Comparison of ENCODE assay signal across 17 cellular contexts in the genomic region with DNA sequence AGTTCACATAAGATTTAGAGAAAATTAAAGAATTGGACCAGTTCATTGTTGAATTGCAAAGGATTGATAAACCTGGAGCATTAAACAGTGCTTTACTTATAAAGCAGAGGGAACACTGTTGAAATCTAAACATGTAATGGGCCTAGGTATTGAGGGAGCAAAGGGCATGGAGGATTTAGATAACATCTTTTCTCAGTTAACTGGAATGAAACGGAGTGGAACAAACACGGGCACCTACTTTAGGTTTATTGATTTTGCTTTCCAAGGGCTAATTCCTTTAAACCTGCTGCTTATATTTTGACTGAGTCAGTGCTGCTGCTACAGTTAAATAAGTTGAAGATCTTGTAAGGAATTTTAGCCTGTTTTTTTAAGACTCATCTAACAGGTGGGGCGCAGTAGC. TPM values are rescaled to one million over a fixed set of nuclear protein-coding genes. Genes with fewer than 3 reads are reported as not detected.
A peak's percentile ranks its signal among the peaks of the same experiment; 100 is the strongest.
DNase-seq lines count a peak whose midpoint lies in the region; ATAC-seq and TF ChIP-seq lines count a peak whose summit lies in the region.
"Had no signal": no experiment of that assay in that cellular context is flagged by ENCODE, and none has a peak within 500 bp of the region (broad histone marks: within the 10 kb centered on the region; RNA-seq: fewer than 3 reads in every experiment).

No MANE protein-coding gene starts in this region.

- in situ Hi-C loops in mammary epithelial cell (cut with MboI; ENCODE audit: low sequenced_read_pairs in 2 of 2) = no loop called here

- CTCF ChIA-PET in mammary epithelial cell (lab: Charles Lee; ENCODE audit: low non-redundant PET) = no interaction called here
- CTCF ChIA-PET in MCF 10A (lab: Yijun Ruan, JAX) = interaction anchor here (0.6 to 1.2 kb wide), 4 partner anchors 12 to 1388 kb away, joined by 3 read pairs; no protein-coding TSS in a partner anchor
- CTCF ChIA-PET in PC-9 (lab: Charles Lee) = interaction anchor here (0.6 kb wide), 1 partner anchor 54 kb away, joined by 3 read pairs; no protein-coding TSS in a partner anchor

- no peak for DNase-seq in mammary epithelial cell
- no peak for DNase-seq in MCF 10A (ENCODE audit: unreplicated experiment)
- DNase-seq in PC-9 = no peak
- no peak for DNase-seq in left lobe of liver (ENCODE audit: low spot score)
- DNase-seq in GM10266 (ENCODE audit: extremely low spot score) = no peak
- DNase-seq in activated gamma-delta T cell (lab: John Stamatoyannopoulos, UW) = no peak
- DNase-seq in NCI-H2029 (lab: John Stamatoyannopoulos, UW) = no peak
- DNase-seq: activated B cell treated with CpG ODN at 0.5 μM for 24 hours; activated CD8-positive, alpha-beta memory T cell treated with anti-CD3 and anti-CD28 coated beads, Interleukin-2, amount 50 U/mL, for 48 hours; effector memory CD4-positive, alpha-beta T cell; NCI-H1694; nucleus accumbens; SHP77; sigmoid colon; stimulated activated CD4-positive, alpha-beta T cell treated with anti-CD3 and anti-CD28 coated beads, Interleukin-1b, Interleukin-23, amount 100 ng/mL, for 48 hours had no signal

- H3K27ac Mint-ChIP-seq in MCF 10A (ENCODE audit: low read depth, unreplicated experiment) = no peak overlapping the region
- H3K27ac Mint-ChIP-seq: activated B cell treated with CpG ODN at 0.5 μM for 24 hours; T-helper 1 cell treated with Interleukin-12 subunit alpha and Interleukin-12 subunit beta and Interleukin-4 antibody, amounts not matched to agents 30 μg/mL and 1 μg/mL, for 36 hours had no signal

- no peaks in the 10 kb centered on the region for H3K27me3 ChIP-seq in mammary epithelial cell (ENCODE audit: insufficient read depth, low read length)
- no peaks in the 10 kb centered on the region for H3K27me3 ChIP-seq in PC-9 (ENCODE audit: insufficient read depth, low read depth)
- H3K27me3 ChIP-seq in subcutaneous abdominal adipose tissue (ENCODE audit: control insufficient read depth in 5 of 5, insufficient read depth in 4 of 5, low read length in 5 of 5) = no peaks in the 10 kb centered on the region
- H3K27me3 ChIP-seq: sigmoid colon had no signal

- intact Hi-C loops in mammary epithelial cell (cut with micrococcal nuclease) = no loop called here
- intact Hi-C loops in MCF 10A (cut with micrococcal nuclease) = no loop called here
- intact Hi-C loops in PC-9 (cut with micrococcal nuclease; ENCODE audit: unreplicated experiment) = no loop called here

- POLR2A ChIA-PET in MCF 10A (lab: Yijun Ruan, JAX) = no interaction called here
- POLR2A ChIA-PET in PC-9 (lab: Charles Lee; ENCODE audit: unreplicated experiment) = interaction anchor here (0.7 kb wide), 1 partner anchor 26 kb away, joined by 10 read pairs; no protein-coding TSS in a partner anchor

- H3K9me3 Mint-ChIP-seq in MCF 10A (ENCODE audit: unreplicated experiment) = no peaks in the 10 kb centered on the region
- H3K9me3 Mint-ChIP-seq: activated B cell treated with CpG ODN at 0.5 μM for 24 hours; T-helper 1 cell treated with Interleukin-12 subunit alpha and Interleukin-12 subunit beta and Interleukin-4 antibody, amounts not matched to agents 30 μg/mL and 1 μg/mL, for 36 hours had no signal

- ATAC-seq in left lobe of liver = peak; percentile 77

- no peak overlapping the region for H3K4me3 Mint-ChIP-seq in MCF 10A (ENCODE audit: unreplicated experiment)
- H3K4me3 Mint-ChIP-seq: activated B cell treated with CpG ODN at 0.5 μM for 24 hours; T-helper 1 cell treated with Interleukin-12 subunit alpha and Interleukin-12 subunit beta and Interleukin-4 antibody, amounts not matched to agents 30 μg/mL and 1 μg/mL, for 36 hours had no signal

- H3K4me3 ChIP-seq in mammary epithelial cell (replicated peaks in 1 of 3; ENCODE audit: insufficient read depth in 1 of 3, low read depth in 2 of 3, low read length in 3 of 3) = no peak overlapping the region
- no peak overlapping the region for H3K4me3 ChIP-seq in PC-9
- no peak overlapping the region for H3K4me3 ChIP-seq in subcutaneous abdominal adipose tissue (ENCODE audit: low read depth in 1 of 5, low read length in 5 of 5)
- H3K4me3 ChIP-seq: sigmoid colon had no signal

- 75% methylated on average over 3 of the region's 3 CpGs for WGBS in mammary epithelial cell (ENCODE audit: low coverage, missing lambda C conversion rate)

- H3K9me3 ChIP-seq in mammary epithelial cell (replicated peaks; ENCODE audit: insufficient read depth, low read length) (no peaks in the 10 kb centered on the region), PC-9 (ENCODE audit: insufficient read depth, low read depth) (no peaks in the 10 kb centered on the region), subcutaneous abdominal adipose tissue (ENCODE audit: control insufficient read depth in 5 of 5, low read length in 5 of 5) (no peaks in the 10 kb centered on the region)
- H3K9me3 ChIP-seq: sigmoid colon had no signal

- BruUV-seq in mammary epithelial cell (replicated peaks; lab: Mats Ljungman, UMichigan) = no TSS peak
- no TSS peak for BruUV-seq in MCF 10A (replicated peaks; lab: Mats Ljungman, UMichigan)
- BruUV-seq in PC-9 (replicated peaks; lab: Mats Ljungman, UMichigan) = no TSS peak

- H3K9ac ChIP-seq in mammary epithelial cell (ENCODE audit: insufficient read depth, low read length) (no peak overlapping the region), subcutaneous abdominal adipose tissue (ENCODE audit: low read length in 5 of 5) (peak overlapping the region in 3 of 5 donors; percentile 3 to 46 (median 30))

- peaks cover 78% of the 10 kb centered on the region for H3K36me3 Mint-ChIP-seq in MCF 10A (ENCODE audit: insufficient read depth, unreplicated experiment)

- H3K4me1 Mint-ChIP-seq in MCF 10A (ENCODE audit: insufficient read depth, unreplicated experiment) = peaks cover 27% of the 10 kb centered on the region

- H3K36me3 ChIP-seq in mammary epithelial cell (ENCODE audit: insufficient read depth, low read length) (peaks cover 23% of the 10 kb centered on the region), PC-9 (ENCODE audit: low read depth) (peaks cover 68% of the 10 kb centered on the region), subcutaneous abdominal adipose tissue (ENCODE audit: control insufficient read depth in 5 of 5, insufficient read depth in 5 of 5, low read length in 5 of 5) (peaks cover 0 to 15% (median 6%) of the 10 kb centered on the region in 5 donors)

- H3K9me2 ChIP-seq in PC-9 (ENCODE audit: insufficient read depth) = no peaks in the 10 kb centered on the region

- peaks cover 70% of the 10 kb centered on the region for H3F3A ChIP-seq in PC-9 (ENCODE audit: insufficient read depth, low read depth)

- H4K20me1 ChIP-seq in mammary epithelial cell (ENCODE audit: insufficient read depth, low read length) (peaks cover 17% of the 10 kb centered on the region), PC-9 (ENCODE audit: insufficient read depth) (peaks cover 97% of the 10 kb centered on the region)

- H3K4me1 ChIP-seq in mammary epithelial cell (ENCODE audit: insufficient read depth, low read length) = peaks cover 16% of the 10 kb centered on the region
- H3K4me1 ChIP-seq in PC-9 (replicated peaks; ENCODE audit: insufficient read depth) = peaks cover 42% of the 10 kb centered on the region
- H3K4me1 ChIP-seq in subcutaneous abdominal adipose tissue (ENCODE audit: control insufficient read depth in 5 of 5, insufficient read depth in 5 of 5, low read length in 5 of 5) = peaks cover 3 to 55% (median 37%) of the 10 kb centered on the region in 5 donors

- H3K27me3 Mint-ChIP-seq in MCF 10A (ENCODE audit: insufficient read depth, unreplicated experiment) = no peaks in the 10 kb centered on the region
- H3K27me3 Mint-ChIP-seq: activated B cell treated with CpG ODN at 0.5 μM for 24 hours had no signal

- dilution Hi-C loops in mammary epithelial cell (cut with HindIII; ENCODE audit: low sequenced_read_pairs) = no loop called here

- H3K79me2 ChIP-seq in mammary epithelial cell (ENCODE audit: insufficient read depth, low read length) (peaks cover 100% of the 10 kb centered on the region), PC-9 (ENCODE audit: low read depth) (peaks cover 100% of the 10 kb centered on the region)

- H3K27ac ChIP-seq in mammary epithelial cell (ENCODE audit: insufficient read depth, low read depth, low read length) (no peak overlapping the region), PC-9 (no peak overlapping the region), subcutaneous abdominal adipose tissue (ENCODE audit: low read depth, low read length) (peak overlapping the region; percentile 30)
- H3K27ac ChIP-seq: sigmoid colon had no signal

- H2AFZ ChIP-seq in mammary epithelial cell (ENCODE audit: low read depth, low read length) (no peak overlapping the region), PC-9 (no peak overlapping the region)

- TF ChIP-seq CTCF in mammary epithelial cell (conservative IDR thresholded peaks at IDR 0.05 in 1 of 2, IDR thresholded peaks at IDR 0.05 in 1 of 2; ENCODE audit: extremely low read depth in 1 of 2, insufficient read depth in 1 of 2, low read depth in 1 of 2, low read length in 2 of 2) (no peak), MCF 10A (IDR thresholded peaks at IDR 0.05; ENCODE audit: unreplicated experiment) (no peak), PC-9 (conservative IDR thresholded peaks at IDR 0.05) (no peak), GM10266 (IDR thresholded peaks at IDR 0.05; ENCODE audit: control insufficient read depth, insufficient read depth, low read depth, missing control alignments) (no peak)

- peak overlapping the region; percentile 22 for H3K4me2 ChIP-seq in mammary epithelial cell (ENCODE audit: insufficient read depth, low read depth, low read length)
- H3K4me2 ChIP-seq in PC-9 = peak overlapping the region; percentile 86; the same call in 1 of the 2 replicates

RNA-seq across cellular contexts. Expression of gene EIF4B, which starts 5.6 kb away (rescaled TPM):
- total RNA-seq in mammary epithelial cell = 100 to 1,000 TPM; 350 to 850 TPM
- polyA plus RNA-seq in mammary epithelial cell = 312 TPM
- 610 TPM for polyA minus RNA-seq in mammary epithelial cell
- 580 and 658 TPM in 2 replicates for total RNA-seq in MCF 10A (2022)
- 531 and 615 TPM in 2 replicates for total RNA-seq in PC-9 (2021)
- total RNA-seq in left lobe of liver = 184 TPM

RNA-seq across cellular contexts. Expression of gene TNS2, which starts 38.0 kb away (rescaled TPM):
- total RNA-seq in mammary epithelial cell (1 to 10 TPM; 3.7 to 4.2 TPM), MCF 10A (2022) (22.3 and 26.3 TPM in 2 replicates), PC-9 (2021) (8.5 and 11.5 TPM in 2 replicates), left lobe of liver (146 TPM)
- 6.6 TPM for polyA plus RNA-seq in mammary epithelial cell
- polyA minus RNA-seq in mammary epithelial cell = 16.7 TPM
